1 cellular context compared by ENCODE assay signal in genomic region chr9:98255578-98256296, GRCh38.
TF ChIP-seq lines count a peak whose summit lies in the region.

TBC1D2 (minus strand) TSS chr9:98255649; CDS start chr9:98255541, 108 bp downstream.

TF ChIP-seq in HEK293, 187 proteins besides CTCF, POLR2A, EP300 and RAD21 (continued from another document):
- TF ChIP-seq ZNF629 (tag by site-specific recombination; IDR thresholded peaks at IDR 0.05) (peak; percentile 78; the same call in 1 of the 2 replicates), ZNF324 (tag by site-specific recombination; IDR thresholded peaks at IDR 0.05) (no peak), ZXDB (tag by site-specific recombination; IDR thresholded peaks at IDR 0.05) (peak; percentile 95), AEBP2 (tag by site-specific recombination; IDR thresholded peaks at IDR 0.05; ENCODE audit: borderline replicate concordance) (no peak), ZNF19 (tag by site-specific recombination; IDR thresholded peaks at IDR 0.05; ENCODE audit: low read depth) (no peak), ZNF501 (tag by site-specific recombination; IDR thresholded peaks at IDR 0.05) (peak; percentile 84; the same call in 1 of the 2 replicates), ZNF416 (tag by site-specific recombination; IDR thresholded peaks at IDR 0.05) (no peak), ZNF837 (tag by site-specific recombination; IDR thresholded peaks at IDR 0.05) (no peak), ZNF2 (tag by site-specific recombination; IDR thresholded peaks at IDR 0.05) (peak; percentile 84), ZSCAN18 (tag by site-specific recombination; IDR thresholded peaks at IDR 0.05) (no peak), ZBTB48 (tag by site-specific recombination; IDR thresholded peaks at IDR 0.05) (peak; percentile 71), ZNF140 (tag by site-specific recombination; IDR thresholded peaks at IDR 0.05) (no peak), ZNF558 (tag by site-specific recombination; IDR thresholded peaks at IDR 0.05) (no peak), ZNF121 (tag by site-specific recombination; IDR thresholded peaks at IDR 0.05) (no peak), ZBTB17 (tag by site-specific recombination; IDR thresholded peaks at IDR 0.05) (peak; percentile 96), ZNF707 (tag by site-specific recombination; IDR thresholded peaks at IDR 0.05) (no peak), RBAK (tag by site-specific recombination; IDR thresholded peaks at IDR 0.05) (no peak), BCL6B (tag by site-specific recombination; IDR thresholded peaks at IDR 0.05) (no peak), PRDM10 (tag by site-specific recombination; IDR thresholded peaks at IDR 0.05) (peak; percentile 63), KLF16 (tag by site-specific recombination; IDR thresholded peaks at IDR 0.05) (no peak), ZEB2 (tag by site-specific recombination; IDR thresholded peaks at IDR 0.05) (peak; percentile 73), ZNF404 (tag by site-specific recombination; IDR thresholded peaks at IDR 0.05) (no peak), EGR2 (tag by site-specific recombination; IDR thresholded peaks at IDR 0.05; ENCODE audit: low read depth) (0 out of 2 replicates have a peak, but pooled peaks have one; percentile 13), SCRT1 (tag by site-specific recombination; IDR thresholded peaks at IDR 0.05; ENCODE audit: borderline replicate concordance) (no peak), ZNF292 (tag by site-specific recombination; IDR thresholded peaks at IDR 0.05; ENCODE audit: borderline replicate concordance, low read depth) (no peak), YY1 (tag by site-specific recombination; IDR thresholded peaks at IDR 0.05) (peak; percentile 98), ZSCAN16 (tag by site-specific recombination; IDR thresholded peaks at IDR 0.05) (no peak), ZFHX2 (tag by site-specific recombination; conservative IDR thresholded peaks at IDR 0.05) (peak; percentile 19; the same call in 1 of the 2 replicates), MYNN (tag by site-specific recombination; IDR thresholded peaks at IDR 0.05; ENCODE audit: borderline replicate concordance) (no peak), ZNF624 (tag by site-specific recombination; IDR thresholded peaks at IDR 0.05) (no peak), ZNF664 (tag by site-specific recombination; IDR thresholded peaks at IDR 0.05) (no peak), ZNF692 (tag by site-specific recombination; IDR thresholded peaks at IDR 0.05) (no peak; the same call in 1 of the 2 replicates), ZNF280D (tag by site-specific recombination; IDR thresholded peaks at IDR 0.05) (no peak), ZNF184 (tag by site-specific recombination; IDR thresholded peaks at IDR 0.05) (no peak), ZNF114 (tag by site-specific recombination; IDR thresholded peaks at IDR 0.05) (no peak), ZNF239 (tag by site-specific recombination; IDR thresholded peaks at IDR 0.05) (no peak), ZNF10 (tag by site-specific recombination; IDR thresholded peaks at IDR 0.05) (no peak), ZNF37A (tag by site-specific recombination; IDR thresholded peaks at IDR 0.05) (no peak), ZNF561 (tag by site-specific recombination; IDR thresholded peaks at IDR 0.05; ENCODE audit: borderline replicate concordance) (peak; percentile 98), GFI1B (tag by site-specific recombination; IDR thresholded peaks at IDR 0.05) (no peak), ZNF658 (tag by site-specific recombination; IDR thresholded peaks at IDR 0.05) (no peak), ZNF596 (tag by site-specific recombination; IDR thresholded peaks at IDR 0.05) (no peak), ZNF548 (tag by site-specific recombination; IDR thresholded peaks at IDR 0.05) (no peak), BCL11A (tag by site-specific recombination; IDR thresholded peaks at IDR 0.05; ENCODE audit: low read depth) (no peak), GLI2 (tag by site-specific recombination; IDR thresholded peaks at IDR 0.05; ENCODE audit: borderline replicate concordance, low read depth) (no peak), ZNF214 (tag by site-specific recombination; IDR thresholded peaks at IDR 0.05; ENCODE audit: borderline replicate concordance) (no peak)
